8 cellular contexts compared by ENCODE assay signal in the genomic region with DNA sequence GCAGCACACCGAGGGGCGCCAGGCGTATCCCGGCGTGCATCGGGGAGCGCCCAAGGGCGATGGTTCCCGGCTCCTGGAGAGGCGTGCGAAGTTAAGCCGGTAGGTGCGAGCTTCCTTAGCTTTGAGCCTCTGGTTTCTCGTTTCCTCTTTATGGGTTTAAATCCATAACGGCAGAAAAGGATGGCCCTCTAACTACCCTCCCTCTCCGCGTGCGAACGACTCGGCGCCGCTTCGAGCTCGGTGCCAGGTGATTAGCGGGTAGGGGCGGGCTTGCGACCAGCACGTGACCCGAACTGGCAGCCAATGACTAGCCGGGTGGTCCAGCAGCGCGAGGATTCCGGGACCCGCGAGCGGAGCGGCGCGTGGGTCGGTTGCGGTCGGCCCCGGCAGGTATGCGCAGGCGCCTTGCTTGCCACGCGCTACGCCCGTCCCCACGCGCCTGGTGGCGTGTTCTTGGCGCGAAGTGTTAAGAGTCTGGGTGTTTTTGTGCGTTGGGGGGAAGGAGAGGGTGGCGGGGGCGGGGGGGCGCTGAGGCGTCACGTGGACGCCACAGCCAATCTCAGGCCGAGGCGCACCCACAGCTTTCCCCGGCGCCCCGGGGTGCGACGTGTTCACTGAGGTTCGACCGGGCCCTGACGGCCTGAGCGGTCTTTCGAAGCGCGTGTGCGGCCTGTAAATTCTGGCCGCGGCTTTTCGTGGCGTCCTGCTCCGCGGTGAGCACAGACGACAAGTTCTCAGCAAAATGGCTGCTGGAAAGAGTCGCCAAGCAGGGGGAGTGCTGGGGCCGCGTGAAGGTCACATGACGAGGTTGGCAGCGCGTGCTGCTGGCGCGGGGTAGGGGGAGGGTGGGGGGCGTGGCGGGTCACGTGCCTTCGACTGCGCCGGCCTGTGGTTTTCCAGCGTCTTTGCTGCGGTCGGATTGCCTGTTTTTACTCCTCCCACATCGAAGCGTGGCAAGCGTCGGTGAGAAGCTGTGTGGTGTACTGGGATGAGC. TPM values are rescaled to one million over a fixed set of nuclear protein-coding genes. Genes with fewer than 3 reads are reported as not detected.
A peak's percentile ranks its signal among the peaks of the same experiment; 100 is the strongest.
DNase-seq lines count a peak whose midpoint lies in the region; ATAC-seq, FAIRE-seq and TF ChIP-seq lines count a peak whose summit lies in the region.

No MANE protein-coding gene starts in this region.

- intact Hi-C loops in activated CD4-positive, alpha-beta T cell treated with anti-CD3 and anti-CD28 coated beads for 36 hours (cut with DNase I, micrococcal nuclease) = loop anchor here (1.0 to 5.0 kb wide), 7 partner anchors 39 to 652 kb away; a partner anchor contains a TSS
- intact Hi-C loops in kidney (cut with DNase I) = no loop called here
- intact Hi-C loops in spleen (cut with DNase I; ENCODE audit: low total_unique reads) = no loop called here

- no peaks in the 10 kb centered on the region for H3K27me3 ChIP-seq in HAP-1 (ENCODE audit: low read depth)
- H3K27me3 ChIP-seq in spleen (replicated peaks in 1 of 7) = peaks cover 0 to 10% (median 0%) of the 10 kb centered on the region in 7 donors

- H3K9me3 ChIP-seq in HAP-1 = no peaks in the 10 kb centered on the region
- peaks cover 2 to 6% of the 10 kb centered on the region in 2 donors for H3K9me3 ChIP-seq in kidney (ENCODE audit: control insufficient read depth in 1 of 2, low read length in 2 of 2)
- H3K9me3 ChIP-seq in spleen = peaks cover 0 to 16% (median 14%) of the 10 kb centered on the region in 8 donors

- no peaks in the 10 kb centered on the region for H3K27me3 Mint-ChIP-seq in activated CD4-positive, alpha-beta T cell treated with anti-CD3 and anti-CD28 coated beads for 36 hours

- in situ Hi-C loops in HAP-1 (cut with MboI; ENCODE audit: low sequenced_read_pairs) = no loop called here

- peak overlapping the region; percentile 76 for H3K27ac Mint-ChIP-seq in activated CD4-positive, alpha-beta T cell treated with anti-CD3 and anti-CD28 coated beads for 36 hours

- no peaks in the 10 kb centered on the region for H3K36me3 Mint-ChIP-seq in activated CD4-positive, alpha-beta T cell treated with anti-CD3 and anti-CD28 coated beads for 36 hours (ENCODE audit: low read depth)

- no peak for TF ChIP-seq POLR2A in spleen (IDR thresholded peaks at IDR 0.05)

- peak overlapping the region; percentile 70 for H3K4me3 Mint-ChIP-seq in activated CD4-positive, alpha-beta T cell treated with anti-CD3 and anti-CD28 coated beads for 36 hours

- peak; percentile 90 for ATAC-seq in activated CD4-positive, alpha-beta T cell treated with anti-CD3 and anti-CD28 coated beads for 36 hours
- no peak for ATAC-seq in GM18873 (IDR thresholded peaks at IDR 0.05; ENCODE audit: low FRiP score, unreplicated experiment)

- peak overlapping the region; percentile 68 to 71 for H3K9ac ChIP-seq in kidney (ENCODE audit: low read length in 2 of 2)

- peaks cover 5% of the 10 kb centered on the region for H3K9me3 Mint-ChIP-seq in activated CD4-positive, alpha-beta T cell treated with anti-CD3 and anti-CD28 coated beads for 36 hours (ENCODE audit: low read depth)

- CTCF ChIA-PET in activated CD4-positive, alpha-beta T cell treated with anti-CD3 and anti-CD28 coated beads for 36 hours (lab: Charles Lee) = interaction anchor here (0.5 to 1.4 kb wide), 5 partner anchors 8 to 1462 kb away, joined by 3 read pairs; no protein-coding TSS in a partner anchor

- peak; percentile 92 for DNase-seq in Ammon's horn (ENCODE audit: low spot score)
- peak in 1 of 2 experiments; percentile 37 for DNase-seq in HAP-1 (ENCODE audit: low spot score in 2 of 2)
- DNase-seq in NCI-H345 (lab: John Stamatoyannopoulos, UW) = peak; percentile 90
- DNase-seq in activated CD4-positive, alpha-beta T cell treated with anti-CD3 and anti-CD28 coated beads for 36 hours = peak; percentile 91
- peak; percentile 81 for DNase-seq in cerebellar cortex (ENCODE audit: low spot score)
- peak; percentile 94 for DNase-seq in kidney
- DNase-seq in spleen = peak; percentile 91

- POLR2A ChIA-PET in activated CD4-positive, alpha-beta T cell treated with anti-CD3 and anti-CD28 coated beads for 36 hours (lab: Charles Lee) = no interaction called here

- H3K4me1 Mint-ChIP-seq in activated CD4-positive, alpha-beta T cell treated with anti-CD3 and anti-CD28 coated beads for 36 hours = peaks cover 11% of the 10 kb centered on the region

- WGBS in spleen, 5 donors = 2 to 7% (median 4%) methylated on average over 51 to 104 of the region's 104 CpGs

- H3K27ac ChIP-seq in kidney (ENCODE audit: low read depth in 2 of 2, low read length in 2 of 2) (peak overlapping the region; percentile 73 to 80), spleen (peak overlapping the region; percentile 58 to 84 (median 73))

- FAIRE-seq in kidney (lab: Jason Lieb, UNC) = no peak

- TF ChIP-seq CTCF in kidney (IDR thresholded peaks at IDR 0.05; ENCODE audit: borderline replicate concordance, extremely low read depth, insufficient read depth) = no peak
- no peak for TF ChIP-seq CTCF in spleen (IDR thresholded peaks at IDR 0.05 in 8 of 11, conservative IDR thresholded peaks at IDR 0.05 in 3 of 11)

- H3K4me3 ChIP-seq in HAP-1 (peak overlapping the region; percentile 10; the same call in 1 of the 2 replicates), kidney (ENCODE audit: low read length in 2 of 2) (peak overlapping the region; percentile 77 to 84), spleen (peak overlapping the region; percentile 50 to 84 (median 57))

- H3K4me1 ChIP-seq in HAP-1 (peaks cover 5% of the 10 kb centered on the region), kidney (ENCODE audit: control insufficient read depth in 1 of 2, insufficient read depth in 1 of 2, low read depth in 1 of 2, low read length in 2 of 2) (no peaks in the 10 kb centered on the region), spleen (peaks cover 0 to 24% (median 9%) of the 10 kb centered on the region in 6 donors)

- H3K36me3 ChIP-seq in HAP-1 (replicated peaks) = no peaks in the 10 kb centered on the region
- no peaks in the 10 kb centered on the region for H3K36me3 ChIP-seq in kidney (ENCODE audit: control insufficient read depth in 1 of 2, insufficient read depth in 2 of 2, low read length in 2 of 2)
- H3K36me3 ChIP-seq in spleen = no peaks in the 10 kb centered on the region

RNA-seq across cellular contexts. Expression of a gene that starts 38.7 kb away (rescaled TPM):
- 10 to 100 TPM; 33.7 to 39.3 TPM for total RNA-seq in activated CD4-positive, alpha-beta T cell treated with anti-CD3 and anti-CD28 coated beads for 36 hours
- total RNA-seq in kidney (40.1 TPM), spleen (10 to 100 TPM; 38.5 to 67.7 (median 54.8) TPM)
- polyA plus RNA-seq in kidney (ENCODE audit: insufficient read depth, low read depth, low replicate concordance) (1.9 TPM), spleen (1 to 10 TPM; 2.7 to 4.0 (median 3.2) TPM)

Comparison
In these comparisons a context has a peak if more than half of its experiments do, and no peak if none do; other contexts are left out.
1. H3K4me3 ChIP-seq: peak in every context shown above with its lines; median percentile 80 in kidney; 57 in spleen; 10 in HAP-1.
2. intact Hi-C loops: an anchor here in activated CD4-positive, alpha-beta T cell treated with anti-CD3 and anti-CD28 coated beads for 36 hours (1.0 to 5.0 kb wide); none called in kidney and spleen.